ENCODE assay signal across 10 cellular contexts in genomic region chr10:17872191-17873091, GRCh38.
DNase-seq lines count a peak whose midpoint lies in the region; FAIRE-seq and TF ChIP-seq lines count a peak whose summit lies in the region.
"Had no signal": no experiment of that assay in that cellular context is flagged by ENCODE, and none has a peak within 500 bp of the region (broad histone marks: within the 10 kb centered on the region; RNA-seq: fewer than 3 reads in every experiment).

No MANE protein-coding gene starts in this region.

- no peak for TF ChIP-seq POLR2A in GM12891 (IDR thresholded peaks at IDR 0.05; ENCODE audit: low read depth, low read length)

- H3K4me3 ChIP-seq in AG04450 (ENCODE audit: low read depth, low read length) (no peak overlapping the region), foreskin fibroblast (ENCODE audit: low read depth in 1 of 2, low read length in 2 of 2) (no peak overlapping the region)
- H3K4me3 ChIP-seq: PC-9 had no signal

- CTCF ChIA-PET in AG04450 (lab: Charles Lee), result interaction anchor here (0.6 to 2.4 kb wide), 4 partner anchors 24 to 565 kb away, joined by 3 to 7 read pairs (median 4); no protein-coding TSS in a partner anchor

- H3K27me3 ChIP-seq in AG04450 (ENCODE audit: control insufficient read depth, insufficient read depth, low read length), result peaks cover 16% of the 10 kb centered on the region

- peak; percentile 58 for FAIRE-seq in GM12891 (lab: Jason Lieb, UNC)
- no peak for FAIRE-seq in RCC 7860 (lab: Jason Lieb, UNC)

- no peak for DNase-seq in AG04450 (ENCODE audit: low read depth, low spot score)
- no peak for DNase-seq in GM12891 (ENCODE audit: insufficient read length, low spot score)
- DNase-seq in RPMI7951 (ENCODE audit: low read depth), result peak; percentile 46
- peak; percentile 19 to 36 for DNase-seq in foreskin fibroblast
- no peak for DNase-seq in NCI-H2227 treated with DMSO at 0.1 percent for 48 hours (lab: John Stamatoyannopoulos, UW)
- DNase-seq in NCI-H226, result no peak
- no peak for DNase-seq in T-helper 1 cell
- no peak for DNase-seq in RCC 7860 (ENCODE audit: low spot score)
- DNase-seq: aorta had no signal

- TF ChIP-seq CTCF in AG04450 (IDR thresholded peaks at IDR 0.05; ENCODE audit: low read depth, low read length) (peak; percentile 33), foreskin fibroblast (IDR thresholded peaks at IDR 0.05; ENCODE audit: low read depth, low read length) (peak; percentile 48)

- POLR2A ChIA-PET in AG04450 (lab: Yijun Ruan, JAX), result no interaction called here

- no peak overlapping the region for H3K27ac ChIP-seq in AG04450 (ENCODE audit: low read depth, low read length)
- H3K27ac ChIP-seq: PC-9 had no signal

- H3K9me3 ChIP-seq in AG04450 (ENCODE audit: control insufficient read depth, insufficient read depth, low read length), result no peaks in the 10 kb centered on the region

TF ChIP-seq in GM12891, 5 proteins besides CTCF, POLR2A, EP300 and RAD21:
- TF ChIP-seq TAF1 (IDR thresholded peaks at IDR 0.05; ENCODE audit: low read depth, low read length) (no peak), POLR2AphosphoS5 (IDR thresholded peaks at IDR 0.05; ENCODE audit: low read depth, low read length) (no peak), POU2F2 (IDR thresholded peaks at IDR 0.05; ENCODE audit: low read depth, low read length) (no peak), SPI1 (IDR thresholded peaks at IDR 0.05; ENCODE audit: low read depth, low read length) (no peak), PAX5 (IDR thresholded peaks at IDR 0.05; ENCODE audit: insufficient read depth, low read length, severe bottlenecking) (no peak)

Comparison
In these comparisons a context has a peak if more than half of its experiments do, and no peak if none do; other contexts are left out.
1. DNase-seq: peak in RPMI7951 (single experiment) and foreskin fibroblast (2 of 2); none in AG04450 (single experiment), GM12891 (single experiment), NCI-H2227 treated with DMSO at 0.1 percent for 48 hours (single experiment), NCI-H226 (single experiment), T-helper 1 cell (0 of 5) and RCC 7860 (single experiment).